Comparison of ENCODE assay signal across 12 cellular contexts in genomic region chr15:67690936-67691335, GRCh38.
DNase-seq lines count a peak whose midpoint lies in the region; ATAC-seq and TF ChIP-seq lines count a peak whose summit lies in the region.
"Had no signal": no experiment of that assay in that cellular context is flagged by ENCODE, and none has a peak within 500 bp of the region (broad histone marks: within the 10 kb centered on the region; RNA-seq: fewer than 3 reads in every experiment).

No MANE protein-coding gene starts in this region.

- H3K9me3 Mint-ChIP-seq in stimulated activated naive CD8-positive, alpha-beta T cell treated with anti-CD3 and anti-CD28 coated beads, Interleukin-15, amount 100 ng/mL, for 72 hours, result peaks cover 1 to 3% of the 10 kb centered on the region in 2 donors
- H3K9me3 Mint-ChIP-seq: activated naive CD4-positive, alpha-beta T cell treated with anti-CD3 and anti-CD28 coated beads, Interleukin-2, amount 50 U/mL, for 24 hours had no signal

- peak; percentile 67 for ATAC-seq in stimulated activated naive CD8-positive, alpha-beta T cell treated with anti-CD3 and anti-CD28 coated beads, Interleukin-15, amount 100 ng/mL, for 72 hours
- ATAC-seq in stimulated activated naive CD8-positive, alpha-beta T cell treated with anti-CD3 and anti-CD28 coated beads, Interleukin-15, Interleukin-2, amounts not matched to agents 100 U/mL and 50 U/mL, for 24 hours, result no peak
- ATAC-seq in HG02970 (IDR thresholded peaks at IDR 0.05; ENCODE audit: low FRiP score, unreplicated experiment), result no peak
- no peak for ATAC-seq in HG03354 (IDR thresholded peaks at IDR 0.05; ENCODE audit: poor library complexity, severe bottlenecking, unreplicated experiment)

- peaks cover 0 to 4% (median 2%) of the 10 kb centered on the region in 8 donors for H3K9me3 ChIP-seq in spleen

- DNase-seq in stimulated activated naive CD8-positive, alpha-beta T cell treated with anti-CD3 and anti-CD28 coated beads, Interleukin-15, amount 100 ng/mL, for 72 hours, result no peak
- no peak for DNase-seq in stimulated activated naive CD8-positive, alpha-beta T cell treated with anti-CD3 and anti-CD28 coated beads, Interleukin-15, Interleukin-2, amounts not matched to agents 100 U/mL and 50 U/mL, for 24 hours
- DNase-seq in NCI-H345 (lab: John Stamatoyannopoulos, UW) (peak; percentile 89), epithelial cell of esophagus (ENCODE audit: low read depth) (peak; percentile 7), HT-29 (ENCODE audit: low spot score) (no peak), spleen (no peak)
- DNase-seq: activated CD4-positive, alpha-beta T cell treated with anti-CD3 and anti-CD28 coated beads, Interleukin-2, amount 10 ng/mL, durations not matched to agents 7 days and 5 days; NCI-H2171 treated with DMSO at 0.1 percent for 48 hours; small intestine had no signal

- H3K4me1 Mint-ChIP-seq in stimulated activated naive CD8-positive, alpha-beta T cell treated with anti-CD3 and anti-CD28 coated beads, Interleukin-15, amount 100 ng/mL, for 72 hours, result peaks cover 5% of the 10 kb centered on the region
- H3K4me1 Mint-ChIP-seq: activated naive CD4-positive, alpha-beta T cell treated with anti-CD3 and anti-CD28 coated beads, Interleukin-2, amount 50 U/mL, for 24 hours had no signal

- no peak overlapping the region for H3K4me3 Mint-ChIP-seq in stimulated activated naive CD8-positive, alpha-beta T cell treated with anti-CD3 and anti-CD28 coated beads, Interleukin-15, amount 100 ng/mL, for 72 hours
- H3K4me3 Mint-ChIP-seq: activated CD4-positive, alpha-beta T cell treated with anti-CD3 and anti-CD28 coated beads, Interleukin-2, amount 10 ng/mL, durations not matched to agents 7 days and 5 days; activated naive CD4-positive, alpha-beta T cell treated with anti-CD3 and anti-CD28 coated beads, Interleukin-2, amount 50 U/mL, for 24 hours had no signal

- H3K27ac ChIP-seq in spleen, result no peak overlapping the region

- peaks cover 0 to 19% (median 0%) of the 10 kb centered on the region in 6 donors for H3K36me3 ChIP-seq in spleen

- intact Hi-C loops in spleen (cut with DNase I; ENCODE audit: low total_unique reads), result no loop called here

- no peaks in the 10 kb centered on the region for H3K27me3 ChIP-seq in spleen (replicated peaks in 1 of 7)

- TF ChIP-seq CTCF in epithelial cell of esophagus (IDR thresholded peaks at IDR 0.05; ENCODE audit: insufficient read depth, low read depth, low read length, missing control alignments) (no peak), spleen (IDR thresholded peaks at IDR 0.05 in 8 of 11, conservative IDR thresholded peaks at IDR 0.05 in 3 of 11) (no peak)

- no peak for TF ChIP-seq POLR2A in spleen (IDR thresholded peaks at IDR 0.05)

- H3K27ac Mint-ChIP-seq in stimulated activated naive CD8-positive, alpha-beta T cell treated with anti-CD3 and anti-CD28 coated beads, Interleukin-15, amount 100 ng/mL, for 72 hours, result no peak overlapping the region
- H3K27ac Mint-ChIP-seq: activated CD4-positive, alpha-beta T cell treated with anti-CD3 and anti-CD28 coated beads, Interleukin-2, amount 10 ng/mL, durations not matched to agents 7 days and 5 days; activated naive CD4-positive, alpha-beta T cell treated with anti-CD3 and anti-CD28 coated beads, Interleukin-2, amount 50 U/mL, for 24 hours had no signal

- H3K4me1 ChIP-seq in spleen, result no peaks in the 10 kb centered on the region

- no peak overlapping the region for H3K4me3 ChIP-seq in epithelial cell of esophagus (ENCODE audit: low read length)
- H3K4me3 ChIP-seq in spleen, result no peak overlapping the region

- no peaks in the 10 kb centered on the region for H3K27me3 Mint-ChIP-seq in stimulated activated naive CD8-positive, alpha-beta T cell treated with anti-CD3 and anti-CD28 coated beads, Interleukin-15, amount 100 ng/mL, for 72 hours
- H3K27me3 Mint-ChIP-seq: activated CD4-positive, alpha-beta T cell treated with anti-CD3 and anti-CD28 coated beads, Interleukin-2, amount 10 ng/mL, durations not matched to agents 7 days and 5 days; activated naive CD4-positive, alpha-beta T cell treated with anti-CD3 and anti-CD28 coated beads, Interleukin-2, amount 50 U/mL, for 24 hours had no signal

- WGBS in spleen, 5 donors, result 75 to 88% (median 82%) methylated on average over 3 of the region's 3 CpGs

Comparison
In these comparisons a context has a peak if more than half of its experiments do, and no peak if none do; other contexts are left out.
1. DNase-seq: peak in NCI-H345 (single experiment) and epithelial cell of esophagus (single experiment); none in stimulated activated naive CD8-positive, alpha-beta T cell treated with anti-CD3 and anti-CD28 coated beads, Interleukin-15, amount 100 ng/mL, for 72 hours (0 of 2), stimulated activated naive CD8-positive, alpha-beta T cell treated with anti-CD3 and anti-CD28 coated beads, Interleukin-15, Interleukin-2, amounts not matched to agents 100 U/mL and 50 U/mL, for 24 hours (single experiment), HT-29 (single experiment) and spleen (single experiment).